8 cellular contexts compared by ENCODE assay signal in the genomic region with DNA sequence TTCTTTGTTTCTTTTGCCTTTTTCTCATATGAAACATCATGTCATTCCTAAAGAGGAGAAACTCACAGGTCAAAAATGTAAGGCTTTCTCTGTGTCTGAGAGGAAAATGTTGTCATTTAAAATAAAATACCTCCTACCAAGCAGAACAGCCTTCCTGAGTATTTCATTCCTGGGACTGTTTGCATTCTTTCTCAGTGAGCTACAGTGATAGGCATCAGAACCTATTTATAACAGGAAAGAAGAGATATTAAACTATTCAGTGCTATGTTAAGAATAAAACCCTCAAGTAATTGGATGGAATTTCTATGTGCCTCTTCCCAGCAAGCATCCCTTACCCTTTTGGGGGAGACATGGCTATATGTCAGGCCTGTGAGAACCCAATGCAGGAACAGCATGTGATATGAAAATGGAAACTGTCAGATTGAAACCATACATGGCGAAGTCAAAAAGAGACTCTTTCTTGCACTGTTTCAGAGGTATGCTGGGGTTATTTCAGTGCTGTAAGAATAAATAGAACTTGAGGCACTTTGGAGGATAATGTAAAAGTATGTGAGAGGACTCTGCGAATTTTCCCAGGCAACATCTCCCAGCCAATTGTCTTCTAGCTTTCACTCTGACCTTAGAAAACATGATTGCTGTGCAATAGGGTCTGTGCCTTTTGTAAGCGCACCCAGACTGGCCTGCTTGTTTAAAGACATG.
DNase-seq lines count a peak whose midpoint lies in the region; ATAC-seq, FAIRE-seq and TF ChIP-seq lines count a peak whose summit lies in the region.

No MANE protein-coding gene starts in this region.

- H3K36me3 ChIP-seq in duodenal mucosa (ENCODE audit: control insufficient read depth in 1 of 2, insufficient read depth in 2 of 2, low read length in 2 of 2), result no peaks in the 10 kb centered on the region
- H3K36me3 ChIP-seq in kidney (ENCODE audit: control insufficient read depth in 1 of 2, insufficient read depth in 2 of 2, low read length in 2 of 2), result no peaks in the 10 kb centered on the region
- no peaks in the 10 kb centered on the region for H3K36me3 ChIP-seq in WERI-Rb-1
- H3K36me3 ChIP-seq in tibial nerve, result no peaks in the 10 kb centered on the region

- 71 to 88% methylated on average over 3 of the region's 3 CpGs for WGBS in tibial nerve, 2 donors

- intact Hi-C loops in kidney (cut with DNase I), result no loop called here

- H3K9me3 ChIP-seq in duodenal mucosa (ENCODE audit: control insufficient read depth in 1 of 2, low read length in 2 of 2) (no peaks in the 10 kb centered on the region), kidney (ENCODE audit: control insufficient read depth in 1 of 2, low read length in 2 of 2) (no peaks in the 10 kb centered on the region), WERI-Rb-1 (ENCODE audit: severe bottlenecking) (no peaks in the 10 kb centered on the region), tibial nerve (no peaks in the 10 kb centered on the region)

- no peak overlapping the region for H3K4me3 ChIP-seq in duodenal mucosa (ENCODE audit: low read depth in 1 of 2, low read length in 2 of 2)
- H3K4me3 ChIP-seq in skeletal muscle cell (ENCODE audit: low read depth, low read length), result no peak overlapping the region
- no peak overlapping the region for H3K4me3 ChIP-seq in kidney (ENCODE audit: low read length in 2 of 2)
- no peak overlapping the region for H3K4me3 ChIP-seq in WERI-Rb-1 (ENCODE audit: low read depth, low read length)
- H3K4me3 ChIP-seq in tibial nerve, result no peak overlapping the region

- no peak for TF ChIP-seq EP300 in tibial nerve (IDR thresholded peaks at IDR 0.05)

- H3K4me1 ChIP-seq in duodenal mucosa (ENCODE audit: control insufficient read depth in 1 of 2, insufficient read depth in 2 of 2, low read length in 2 of 2) (no peaks in the 10 kb centered on the region), kidney (ENCODE audit: control insufficient read depth in 1 of 2, insufficient read depth in 1 of 2, low read depth in 1 of 2, low read length in 2 of 2) (peaks cover 0 to 5% of the 10 kb centered on the region in 2 donors), tibial nerve (peaks cover 0 to 8% (median 0%) of the 10 kb centered on the region in 4 donors)

- H3K27ac ChIP-seq in duodenal mucosa (ENCODE audit: low read depth, low read length), result peak overlapping the region; percentile 34
- peak overlapping the region in 1 of 2 donors; percentile 75 for H3K27ac ChIP-seq in kidney (ENCODE audit: low read depth in 2 of 2, low read length in 2 of 2)
- no peak overlapping the region for H3K27ac ChIP-seq in WERI-Rb-1
- peak overlapping the region in 2 of 4 donors; percentile 39 to 50 for H3K27ac ChIP-seq in tibial nerve

- H3K27me3 ChIP-seq in duodenal mucosa (ENCODE audit: control insufficient read depth in 1 of 2, insufficient read depth in 2 of 2, low read length in 2 of 2) (no peaks in the 10 kb centered on the region), WERI-Rb-1 (ENCODE audit: insufficient read depth, low read depth, severe bottlenecking) (peaks cover 53% of the 10 kb centered on the region), tibial nerve (no peaks in the 10 kb centered on the region)

- DNase-seq in skeletal muscle cell (ENCODE audit: low read depth) (peak; percentile 87), kidney (no peak), WERI-Rb-1 (no peak), tibial nerve (ENCODE audit: low spot score in 2 of 2) (no peak)
- DNase-seq in effector CD4-positive, alpha-beta T cell, result no peak

- H3K9ac ChIP-seq in duodenal mucosa (ENCODE audit: low read depth in 1 of 2, low read length in 2 of 2) (no peak overlapping the region), kidney (ENCODE audit: low read length in 2 of 2) (no peak overlapping the region)

- no peak for TF ChIP-seq POLR2A in tibial nerve (IDR thresholded peaks at IDR 0.05)

- ATAC-seq in GM19035 (IDR thresholded peaks at IDR 0.05; ENCODE audit: unreplicated experiment) (peak; percentile 92), HG03432 (IDR thresholded peaks at IDR 0.05; ENCODE audit: unreplicated experiment) (peak; percentile 91)

- TF ChIP-seq CTCF in kidney (IDR thresholded peaks at IDR 0.05; ENCODE audit: borderline replicate concordance, extremely low read depth, insufficient read depth) (no peak), WERI-Rb-1 (IDR thresholded peaks at IDR 0.05; ENCODE audit: low read depth, low read length) (no peak), tibial nerve (IDR thresholded peaks at IDR 0.05) (no peak)

- no peak for FAIRE-seq in kidney (lab: Jason Lieb, UNC)
